ENCODE assay signal across 16 cellular contexts in genomic region chr2:98734823-98735260, GRCh38. TPM values are rescaled to one million over a fixed set of nuclear protein-coding genes. Genes with fewer than 3 reads are reported as not detected.
DNase-seq lines count a peak whose midpoint lies in the region; ATAC-seq, FAIRE-seq and TF ChIP-seq lines count a peak whose summit lies in the region.
"Had no signal": no experiment of that assay in that cellular context is flagged by ENCODE, and none has a peak within 500 bp of the region (broad histone marks: within the 10 kb centered on the region; RNA-seq: fewer than 3 reads in every experiment).

No MANE protein-coding gene starts in this region.

- no peaks in the 10 kb centered on the region for H3K27me3 Mint-ChIP-seq in activated T-cell treated with anti-CD3 and anti-CD28 coated beads, Interleukin-2, amount 50 U/mL, for 4 hours (ENCODE audit: low read depth)
- no peaks in the 10 kb centered on the region for H3K27me3 Mint-ChIP-seq in T-cell

- H3K4me1 ChIP-seq in colonic mucosa (peaks cover 6% of the 10 kb centered on the region), kidney (ENCODE audit: control insufficient read depth in 1 of 2, insufficient read depth in 1 of 2, low read depth in 1 of 2, low read length in 2 of 2) (peaks cover 0 to 3% of the 10 kb centered on the region in 2 donors)

- no peaks in the 10 kb centered on the region for H3K36me3 ChIP-seq in colonic mucosa
- no peaks in the 10 kb centered on the region for H3K36me3 ChIP-seq in kidney (ENCODE audit: control insufficient read depth in 1 of 2, insufficient read depth in 2 of 2, low read length in 2 of 2)
- H3K36me3 ChIP-seq: ovary, vagina had no signal

- POLR2A ChIA-PET in T-cell (lab: Charles Lee), result interaction anchor here (0.6 to 1.2 kb wide), 4 partner anchors 13 to 73 kb away, joined by 3 to 10 read pairs (median 4); no protein-coding TSS in a partner anchor

- no peak for ATAC-seq in activated T-cell treated with anti-CD3 and anti-CD28 coated beads, Interleukin-2, amount 50 U/mL, for 4 hours
- ATAC-seq in T-cell (replicated peaks in 1 of 4), result no peak

- no peak for DNase-seq in activated T-cell treated with anti-CD3 and anti-CD28 coated beads, Interleukin-2, amount 50 U/mL, for 4 hours
- DNase-seq in activated T-cell treated with anti-CD3 and anti-CD28 coated beads, Interleukin-2, amount 50 U/mL, for 48 hours, result no peak
- DNase-seq in T-cell (no peak), colonic mucosa (no peak), substantia nigra (lab: John Stamatoyannopoulos, UW) (no peak), GM10266 (ENCODE audit: extremely low spot score) (no peak), NCI-H1092 treated with DMSO at 0.1 percent for 48 hours (lab: John Stamatoyannopoulos, UW) (no peak), kidney (no peak)
- DNase-seq: amniotic stem cell; cortex of kidney; GOT3; NCI-H1417; NCI-H526; ovary; stimulated activated CD8-positive, alpha-beta memory T cell treated with anti-CD3 and anti-CD28 coated beads, Interleukin-4, amount 100 ng/mL, for 48 hours had no signal

- CTCF ChIA-PET in T-cell (lab: Charles Lee), result interaction anchor here (0.8 to 1.3 kb wide), 4 partner anchors 9 to 86 kb away, joined by 3 to 6 read pairs (median 4); no protein-coding TSS in a partner anchor

- no peak for TF ChIP-seq CTCF in colonic mucosa (IDR thresholded peaks at IDR 0.05)
- TF ChIP-seq CTCF in GM10266 (IDR thresholded peaks at IDR 0.05; ENCODE audit: control insufficient read depth, insufficient read depth, low read depth, missing control alignments), result no peak
- no peak for TF ChIP-seq CTCF in kidney (IDR thresholded peaks at IDR 0.05; ENCODE audit: borderline replicate concordance, extremely low read depth, insufficient read depth)

- peaks cover 1% of the 10 kb centered on the region for H3K36me3 Mint-ChIP-seq in activated T-cell treated with anti-CD3 and anti-CD28 coated beads, Interleukin-2, amount 50 U/mL, for 4 hours (ENCODE audit: insufficient read depth)
- H3K36me3 Mint-ChIP-seq in T-cell, result peaks cover 5% of the 10 kb centered on the region

- no peaks in the 10 kb centered on the region for H3K9me3 Mint-ChIP-seq in activated T-cell treated with anti-CD3 and anti-CD28 coated beads, Interleukin-2, amount 50 U/mL, for 4 hours
- H3K9me3 Mint-ChIP-seq in T-cell, result no peaks in the 10 kb centered on the region

- peak overlapping the region; percentile 78 for H3K4me3 Mint-ChIP-seq in activated T-cell treated with anti-CD3 and anti-CD28 coated beads, Interleukin-2, amount 50 U/mL, for 4 hours
- H3K4me3 Mint-ChIP-seq in T-cell, result peak overlapping the region; percentile 73 to 84 (median 79)

- peak overlapping the region; percentile 96 to 97 for H3K27ac Mint-ChIP-seq in T-cell

- H3K4me3 ChIP-seq in colonic mucosa (no peak overlapping the region), kidney (ENCODE audit: low read length in 2 of 2) (no peak overlapping the region)
- H3K4me3 ChIP-seq: ovary, vagina had no signal

- no peaks in the 10 kb centered on the region for H3K9me3 ChIP-seq in colonic mucosa
- H3K9me3 ChIP-seq in kidney (ENCODE audit: control insufficient read depth in 1 of 2, low read length in 2 of 2), result no peaks in the 10 kb centered on the region
- H3K9me3 ChIP-seq: ovary, vagina had no signal

- no peaks in the 10 kb centered on the region for H3K27me3 ChIP-seq in colonic mucosa
- H3K27me3 ChIP-seq: ovary, vagina had no signal

- H3K9ac ChIP-seq in colonic mucosa (ENCODE audit: low read depth in 2 of 2, low read length in 2 of 2) (no peak overlapping the region), kidney (ENCODE audit: low read length in 2 of 2) (no peak overlapping the region)

- no peak for FAIRE-seq in kidney (lab: Jason Lieb, UNC)

- H3K4me1 Mint-ChIP-seq in activated T-cell treated with anti-CD3 and anti-CD28 coated beads, Interleukin-2, amount 50 U/mL, for 4 hours (ENCODE audit: low read depth), result peaks cover 65% of the 10 kb centered on the region
- peaks cover 69 to 74% (median 69%) of the 10 kb centered on the region in 3 donors for H3K4me1 Mint-ChIP-seq in T-cell

- H3K27ac ChIP-seq in colonic mucosa (peak overlapping the region; percentile 7), substantia nigra (ENCODE audit: low read depth, low read length, poor library complexity, severe bottlenecking) (peak overlapping the region; percentile 33), kidney (ENCODE audit: low read depth in 2 of 2, low read length in 2 of 2) (no peak overlapping the region)
- H3K27ac ChIP-seq: ovary, vagina had no signal

- intact Hi-C loops in colonic mucosa (cut with DNase I), result no loop called here
- intact Hi-C loops in kidney (cut with DNase I), result no loop called here

RNA-seq across cellular contexts. Expression of gene MGAT4A, which starts 3.9 kb away (rescaled TPM):
- 10 to 100 TPM; 24.8 to 33.1 (median 32.4) TPM for total RNA-seq in activated T-cell treated with anti-CD3 and anti-CD28 coated beads, Interleukin-2, amount 50 U/mL, for 4 hours
- total RNA-seq in T-cell (100 to 1,000 TPM; 185 to 220 (median 199) TPM), colonic mucosa (100 to 1,000 TPM; 103 to 125 TPM), kidney (101 TPM)
- 23.5 TPM for polyA plus RNA-seq in kidney (ENCODE audit: insufficient read depth, low read depth, low replicate concordance)

Comparison
In these comparisons a context has a peak if more than half of its experiments do, and no peak if none do; other contexts are left out.
1. H3K27ac ChIP-seq: peak in colonic mucosa (single experiment) and substantia nigra (single experiment); none in kidney (0 of 2).